Comparison of ENCODE assay signal across 1 cellular context in genomic region chr14:31934767-31935266, GRCh38.
TF ChIP-seq lines count a peak whose summit lies in the region.

No MANE protein-coding gene starts in this region.

TF ChIP-seq in HepG2, 621 proteins besides CTCF, POLR2A, EP300 and RAD21 (continued from another document and continues in another):
- TF ChIP-seq, protein P1, sequence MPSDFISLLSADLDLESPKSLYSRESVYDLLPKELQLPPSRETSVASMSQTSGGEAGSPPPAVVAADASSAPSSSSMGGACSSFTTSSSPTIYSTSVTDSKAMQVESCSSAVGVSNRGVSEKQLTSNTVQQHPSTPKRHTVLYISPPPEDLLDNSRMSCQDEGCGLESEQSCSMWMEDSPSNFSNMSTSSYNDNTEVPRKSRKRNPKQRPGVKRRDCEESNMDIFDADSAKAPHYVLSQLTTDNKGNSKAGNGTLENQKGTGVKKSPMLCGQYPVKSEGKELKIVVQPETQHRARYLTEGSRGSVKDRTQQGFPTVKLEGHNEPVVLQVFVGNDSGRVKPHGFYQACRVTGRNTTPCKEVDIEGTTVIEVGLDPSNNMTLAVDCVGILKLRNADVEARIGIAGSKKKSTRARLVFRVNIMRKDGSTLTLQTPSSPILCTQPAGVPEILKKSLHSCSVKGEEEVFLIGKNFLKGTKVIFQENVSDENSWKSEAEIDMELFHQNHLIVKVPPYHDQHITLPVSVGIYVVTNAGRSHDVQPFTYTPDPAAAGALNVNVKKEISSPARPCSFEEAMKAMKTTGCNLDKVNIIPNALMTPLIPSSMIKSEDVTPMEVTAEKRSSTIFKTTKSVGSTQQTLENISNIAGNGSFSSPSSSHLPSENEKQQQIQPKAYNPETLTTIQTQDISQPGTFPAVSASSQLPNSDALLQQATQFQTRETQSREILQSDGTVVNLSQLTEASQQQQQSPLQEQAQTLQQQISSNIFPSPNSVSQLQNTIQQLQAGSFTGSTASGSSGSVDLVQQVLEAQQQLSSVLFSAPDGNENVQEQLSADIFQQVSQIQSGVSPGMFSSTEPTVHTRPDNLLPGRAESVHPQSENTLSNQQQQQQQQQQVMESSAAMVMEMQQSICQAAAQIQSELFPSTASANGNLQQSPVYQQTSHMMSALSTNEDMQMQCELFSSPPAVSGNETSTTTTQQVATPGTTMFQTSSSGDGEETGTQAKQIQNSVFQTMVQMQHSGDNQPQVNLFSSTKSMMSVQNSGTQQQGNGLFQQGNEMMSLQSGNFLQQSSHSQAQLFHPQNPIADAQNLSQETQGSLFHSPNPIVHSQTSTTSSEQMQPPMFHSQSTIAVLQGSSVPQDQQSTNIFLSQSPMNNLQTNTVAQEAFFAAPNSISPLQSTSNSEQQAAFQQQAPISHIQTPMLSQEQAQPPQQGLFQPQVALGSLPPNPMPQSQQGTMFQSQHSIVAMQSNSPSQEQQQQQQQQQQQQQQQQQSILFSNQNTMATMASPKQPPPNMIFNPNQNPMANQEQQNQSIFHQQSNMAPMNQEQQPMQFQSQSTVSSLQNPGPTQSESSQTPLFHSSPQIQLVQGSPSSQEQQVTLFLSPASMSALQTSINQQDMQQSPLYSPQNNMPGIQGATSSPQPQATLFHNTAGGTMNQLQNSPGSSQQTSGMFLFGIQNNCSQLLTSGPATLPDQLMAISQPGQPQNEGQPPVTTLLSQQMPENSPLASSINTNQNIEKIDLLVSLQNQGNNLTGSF (CRISPR knock-in tag; IDR thresholded peaks at IDR 0.05), result no peak
- TF ChIP-seq, protein P2, sequence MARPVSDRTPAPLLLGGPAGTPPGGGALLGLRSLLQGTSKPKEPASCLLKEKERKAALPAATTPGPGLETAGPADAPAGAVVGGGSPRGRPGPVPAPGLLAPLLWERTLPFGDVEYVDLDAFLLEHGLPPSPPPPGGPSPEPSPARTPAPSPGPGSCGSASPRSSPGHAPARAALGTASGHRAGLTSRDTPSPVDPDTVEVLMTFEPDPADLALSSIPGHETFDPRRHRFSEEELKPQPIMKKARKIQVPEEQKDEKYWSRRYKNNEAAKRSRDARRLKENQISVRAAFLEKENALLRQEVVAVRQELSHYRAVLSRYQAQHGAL (CRISPR knock-in tag; IDR thresholded peaks at IDR 0.05; ENCODE audit: not compliant biosample characterization), result peak; percentile 35
- TF ChIP-seq ZNF615 (CRISPR knock-in tag; IDR thresholded peaks at IDR 0.05; ENCODE audit: borderline replicate concordance) (peak; percentile 85; the same call in 1 of the 2 replicates), ZNF124 (CRISPR knock-in tag; IDR thresholded peaks at IDR 0.05) (0 out of 2 replicates have a peak, but pooled peaks have one; percentile 37), ZNF644 (CRISPR knock-in tag; IDR thresholded peaks at IDR 0.05; ENCODE audit: low read depth) (0 out of 2 replicates have a peak, but pooled peaks have one; percentile 15), NR2F6 (IDR thresholded peaks at IDR 0.05) (no peak), NR2F6 (CRISPR knock-in tag; IDR thresholded peaks at IDR 0.05) (peak; percentile 36; the same call in 1 of the 2 replicates), EED (CRISPR knock-in tag; IDR thresholded peaks at IDR 0.05) (no peak), ZNF557 (CRISPR knock-in tag; IDR thresholded peaks at IDR 0.05) (no peak), ZNF629 (CRISPR knock-in tag; conservative IDR thresholded peaks at IDR 0.05) (no peak), ZMYM2 (CRISPR knock-in tag; IDR thresholded peaks at IDR 0.05) (no peak), SIX4 (CRISPR knock-in tag; IDR thresholded peaks at IDR 0.05) (peak; percentile 42; the same call in 1 of the 2 replicates), NFKB2 (CRISPR knock-in tag; IDR thresholded peaks at IDR 0.05; ENCODE audit: borderline replicate concordance) (no peak), ZNF570 (CRISPR knock-in tag; IDR thresholded peaks at IDR 0.05; ENCODE audit: borderline replicate concordance) (no peak), FOXK1 (CRISPR knock-in tag; IDR thresholded peaks at IDR 0.05; ENCODE audit: borderline replicate concordance, low read depth) (peak; percentile 37; the same call in 1 of the 2 replicates), MIER2 (CRISPR knock-in tag; IDR thresholded peaks at IDR 0.05) (peak; percentile 46; the same call in 1 of the 2 replicates), ETV6 (CRISPR knock-in tag; conservative IDR thresholded peaks at IDR 0.05) (no peak), ZBTB25 (CRISPR knock-in tag; IDR thresholded peaks at IDR 0.05) (peak; percentile 66; the same call in 1 of the 2 replicates), TEAD3 (CRISPR knock-in tag; optimal IDR thresholded peaks at IDR 0.05; ENCODE audit: borderline replicate concordance) (peak; percentile 59), ATF4 (CRISPR knock-in tag; IDR thresholded peaks at IDR 0.05) (no peak), ZNF616 (CRISPR knock-in tag; IDR thresholded peaks at IDR 0.05; ENCODE audit: low read depth) (no peak), ZNF614 (CRISPR knock-in tag; IDR thresholded peaks at IDR 0.05; ENCODE audit: borderline replicate concordance) (0 out of 2 replicates have a peak, but pooled peaks have one; percentile 63), PPARG (CRISPR knock-in tag; conservative IDR thresholded peaks at IDR 0.05) (peak; percentile 64), NFATC3 (CRISPR knock-in tag; IDR thresholded peaks at IDR 0.05) (no peak), ZNF687 (CRISPR knock-in tag; IDR thresholded peaks at IDR 0.05) (no peak), ZNF746 (CRISPR knock-in tag; IDR thresholded peaks at IDR 0.05) (no peak), YEATS2 (CRISPR knock-in tag; IDR thresholded peaks at IDR 0.05; ENCODE audit: borderline replicate concordance) (peak; percentile 76; the same call in 1 of the 2 replicates), ZNF275 (CRISPR knock-in tag; IDR thresholded peaks at IDR 0.05; ENCODE audit: borderline replicate concordance) (no peak)
- TF ChIP-seq, protein P3, sequence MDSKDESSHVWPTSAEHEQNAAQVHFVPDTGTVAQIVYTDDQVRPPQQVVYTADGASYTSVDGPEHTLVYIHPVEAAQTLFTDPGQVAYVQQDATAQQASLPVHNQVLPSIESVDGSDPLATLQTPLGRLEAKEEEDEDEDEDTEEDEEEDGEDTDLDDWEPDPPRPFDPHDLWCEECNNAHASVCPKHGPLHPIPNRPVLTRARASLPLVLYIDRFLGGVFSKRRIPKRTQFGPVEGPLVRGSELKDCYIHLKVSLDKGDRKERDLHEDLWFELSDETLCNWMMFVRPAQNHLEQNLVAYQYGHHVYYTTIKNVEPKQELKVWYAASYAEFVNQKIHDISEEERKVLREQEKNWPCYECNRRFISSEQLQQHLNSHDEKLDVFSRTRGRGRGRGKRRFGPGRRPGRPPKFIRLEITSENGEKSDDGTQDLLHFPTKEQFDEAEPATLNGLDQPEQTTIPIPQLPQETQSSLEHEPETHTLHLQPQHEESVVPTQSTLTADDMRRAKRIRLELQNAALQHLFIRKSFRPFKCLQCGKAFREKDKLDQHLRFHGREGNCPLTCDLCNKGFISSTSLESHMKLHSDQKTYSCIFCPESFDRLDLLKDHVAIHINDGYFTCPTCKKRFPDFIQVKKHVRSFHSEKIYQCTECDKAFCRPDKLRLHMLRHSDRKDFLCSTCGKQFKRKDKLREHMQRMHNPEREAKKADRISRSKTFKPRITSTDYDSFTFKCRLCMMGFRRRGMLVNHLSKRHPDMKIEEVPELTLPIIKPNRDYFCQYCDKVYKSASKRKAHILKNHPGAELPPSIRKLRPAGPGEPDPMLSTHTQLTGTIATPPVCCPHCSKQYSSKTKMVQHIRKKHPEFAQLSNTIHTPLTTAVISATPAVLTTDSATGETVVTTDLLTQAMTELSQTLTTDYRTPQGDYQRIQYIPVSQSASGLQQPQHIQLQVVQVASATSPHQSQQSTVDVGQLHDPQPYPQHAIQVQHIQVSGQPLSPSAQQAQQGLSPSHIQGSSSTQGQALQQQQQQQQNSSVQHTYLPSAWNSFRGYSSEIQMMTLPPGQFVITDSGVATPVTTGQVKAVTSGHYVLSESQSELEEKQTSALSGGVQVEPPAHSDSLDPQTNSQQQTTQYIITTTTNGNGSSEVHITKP (CRISPR knock-in tag; IDR thresholded peaks at IDR 0.05; ENCODE audit: low read depth), result 0 out of 2 replicates have a peak, but pooled peaks have one; percentile 29
- TF ChIP-seq, protein P4, sequence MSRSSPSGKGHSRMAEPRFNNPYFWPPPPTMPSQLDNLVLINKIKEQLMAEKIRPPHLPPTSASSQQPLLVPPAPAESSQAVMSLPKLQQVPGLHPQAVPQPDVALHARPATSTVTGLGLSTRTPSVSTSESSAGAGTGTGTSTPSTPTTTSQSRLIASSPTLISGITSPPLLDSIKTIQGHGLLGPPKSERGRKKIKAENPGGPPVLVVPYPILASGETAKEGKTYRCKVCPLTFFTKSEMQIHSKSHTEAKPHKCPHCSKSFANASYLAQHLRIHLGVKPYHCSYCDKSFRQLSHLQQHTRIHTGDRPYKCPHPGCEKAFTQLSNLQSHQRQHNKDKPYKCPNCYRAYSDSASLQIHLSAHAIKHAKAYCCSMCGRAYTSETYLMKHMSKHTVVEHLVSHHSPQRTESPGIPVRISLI (CRISPR knock-in tag; IDR thresholded peaks at IDR 0.05; ENCODE audit: borderline replicate concordance), result no peak
- TF ChIP-seq, protein P5, sequence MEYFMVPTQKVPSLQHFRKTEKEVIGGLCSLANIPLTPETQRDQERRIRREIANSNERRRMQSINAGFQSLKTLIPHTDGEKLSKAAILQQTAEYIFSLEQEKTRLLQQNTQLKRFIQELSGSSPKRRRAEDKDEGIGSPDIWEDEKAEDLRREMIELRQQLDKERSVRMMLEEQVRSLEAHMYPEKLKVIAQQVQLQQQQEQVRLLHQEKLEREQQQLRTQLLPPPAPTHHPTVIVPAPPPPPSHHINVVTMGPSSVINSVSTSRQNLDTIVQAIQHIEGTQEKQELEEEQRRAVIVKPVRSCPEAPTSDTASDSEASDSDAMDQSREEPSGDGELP (IDR thresholded peaks at IDR 0.05; ENCODE audit: borderline replicate concordance, low read depth), result peak; percentile 82; the same call in 1 of the 2 replicates
- TF ChIP-seq, protein P6, sequence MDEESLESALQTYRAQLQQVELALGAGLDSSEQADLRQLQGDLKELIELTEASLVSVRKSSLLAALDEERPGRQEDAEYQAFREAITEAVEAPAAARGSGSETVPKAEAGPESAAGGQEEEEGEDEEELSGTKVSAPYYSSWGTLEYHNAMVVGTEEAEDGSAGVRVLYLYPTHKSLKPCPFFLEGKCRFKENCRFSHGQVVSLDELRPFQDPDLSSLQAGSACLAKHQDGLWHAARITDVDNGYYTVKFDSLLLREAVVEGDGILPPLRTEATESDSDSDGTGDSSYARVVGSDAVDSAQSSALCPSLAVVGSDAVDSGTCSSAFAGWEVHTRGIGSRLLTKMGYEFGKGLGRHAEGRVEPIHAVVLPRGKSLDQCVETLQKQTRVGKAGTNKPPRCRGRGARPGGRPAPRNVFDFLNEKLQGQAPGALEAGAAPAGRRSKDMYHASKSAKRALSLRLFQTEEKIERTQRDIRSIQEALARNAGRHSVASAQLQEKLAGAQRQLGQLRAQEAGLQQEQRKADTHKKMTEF (CRISPR knock-in tag; IDR thresholded peaks at IDR 0.05), result peak; percentile 77
- TF ChIP-seq, protein P7, sequence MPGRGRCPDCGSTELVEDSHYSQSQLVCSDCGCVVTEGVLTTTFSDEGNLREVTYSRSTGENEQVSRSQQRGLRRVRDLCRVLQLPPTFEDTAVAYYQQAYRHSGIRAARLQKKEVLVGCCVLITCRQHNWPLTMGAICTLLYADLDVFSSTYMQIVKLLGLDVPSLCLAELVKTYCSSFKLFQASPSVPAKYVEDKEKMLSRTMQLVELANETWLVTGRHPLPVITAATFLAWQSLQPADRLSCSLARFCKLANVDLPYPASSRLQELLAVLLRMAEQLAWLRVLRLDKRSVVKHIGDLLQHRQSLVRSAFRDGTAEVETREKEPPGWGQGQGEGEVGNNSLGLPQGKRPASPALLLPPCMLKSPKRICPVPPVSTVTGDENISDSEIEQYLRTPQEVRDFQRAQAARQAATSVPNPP (CRISPR knock-in tag; IDR thresholded peaks at IDR 0.05), result no peak
